ENCODE assay signal across 1 cellular context in the genomic region with DNA sequence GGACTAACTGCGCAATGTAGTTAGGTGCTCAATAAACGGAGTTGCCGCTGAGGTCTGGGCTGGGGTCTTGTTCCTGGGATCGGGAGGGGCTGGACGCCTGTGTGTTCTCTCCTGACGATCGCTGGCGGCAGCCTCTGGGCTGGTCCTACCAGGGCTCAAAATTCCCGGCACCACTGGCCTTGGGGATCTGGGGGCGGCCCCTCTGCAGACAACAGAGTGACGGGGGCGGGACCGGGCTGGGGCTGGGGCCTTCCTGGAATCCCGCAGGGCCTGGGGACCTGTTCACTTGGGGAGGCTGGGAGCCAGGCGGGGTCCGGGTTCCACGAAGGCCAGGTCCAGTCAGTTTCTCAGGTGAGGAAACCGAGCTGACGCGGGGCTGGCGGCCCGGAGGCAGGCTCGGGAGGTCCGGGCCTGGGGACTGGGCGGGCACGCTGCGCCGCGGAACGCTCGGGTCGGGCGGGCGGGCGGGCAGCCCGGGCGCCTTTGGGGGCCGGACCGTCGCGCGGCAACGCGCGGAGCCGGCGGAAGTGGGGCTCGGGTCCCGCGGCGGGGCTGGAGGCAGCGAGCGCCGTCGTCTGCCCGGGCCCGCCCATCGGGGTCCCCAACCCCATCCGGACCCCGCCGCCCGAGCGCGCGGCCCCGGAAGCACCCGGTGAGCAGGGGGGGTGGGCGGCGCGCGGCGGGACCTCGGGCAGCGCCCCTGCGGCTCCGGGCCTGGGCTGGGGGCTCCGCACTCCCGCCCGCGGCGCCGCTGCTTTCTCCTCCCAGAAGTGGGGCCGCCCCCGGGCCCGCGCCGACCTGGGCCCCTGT.
A peak's percentile ranks its signal among the peaks of the same experiment; 100 is the strongest.
TF ChIP-seq lines count a peak whose summit lies in the region.

A gene (plus strand): TSS at position 524 of the 810 bp plus-strand sequence. CDS start 4,107 bp downstream, outside the sequence.

TF ChIP-seq in HepG2, 621 proteins besides CTCF, POLR2A, EP300 and RAD21 (continued from another document):
- TF ChIP-seq ZNF501 (CRISPR knock-in tag; IDR thresholded peaks at IDR 0.05) (0 out of 2 replicates have a peak, but pooled peaks have one; percentile 9), PHF8 (CRISPR knock-in tag; IDR thresholded peaks at IDR 0.05) (peak; percentile 61), MXI1 (IDR thresholded peaks at IDR 0.05; ENCODE audit: borderline replicate concordance, low read depth, low read length) (peak; percentile 62; the same call in 2 of the 3 replicates), SPEN (CRISPR knock-in tag; IDR thresholded peaks at IDR 0.05; ENCODE audit: low read depth) (0 out of 2 replicates have a peak, but pooled peaks have one; percentile 39), HOXA3 (CRISPR knock-in tag; IDR thresholded peaks at IDR 0.05) (peak; percentile 37), RFX1 (IDR thresholded peaks at IDR 0.05) (peak; percentile 35; the same call in 1 of the 2 replicates), MYC (CRISPR knock-in tag; IDR thresholded peaks at IDR 0.05; ENCODE audit: borderline replicate concordance) (0 out of 2 replicates have a peak, but pooled peaks have one; percentile 35), TBX2 (CRISPR knock-in tag; IDR thresholded peaks at IDR 0.05; ENCODE audit: borderline replicate concordance) (no peak), THAP11 (CRISPR knock-in tag; IDR thresholded peaks at IDR 0.05) (peak; percentile 27), PHF20 (CRISPR knock-in tag; IDR thresholded peaks at IDR 0.05) (peak; percentile 41; the same call in 1 of the 2 replicates), ZNF44 (CRISPR knock-in tag; IDR thresholded peaks at IDR 0.05) (0 out of 2 replicates have a peak, but pooled peaks have one; percentile 29), RXRA (CRISPR knock-in tag; IDR thresholded peaks at IDR 0.05) (peak; percentile 20; the same call in 1 of the 2 replicates), ZSCAN9 (CRISPR knock-in tag; IDR thresholded peaks at IDR 0.05; ENCODE audit: borderline replicate concordance) (no peak), XRCC5 (optimal IDR thresholded peaks at IDR 0.05; ENCODE audit: low read length) (peak; percentile 47), HNRNPLL (IDR thresholded peaks at IDR 0.05; ENCODE audit: low read depth, low read length, poor library complexity, severe bottlenecking) (peak; percentile 31)
- TF ChIP-seq, protein P1, sequence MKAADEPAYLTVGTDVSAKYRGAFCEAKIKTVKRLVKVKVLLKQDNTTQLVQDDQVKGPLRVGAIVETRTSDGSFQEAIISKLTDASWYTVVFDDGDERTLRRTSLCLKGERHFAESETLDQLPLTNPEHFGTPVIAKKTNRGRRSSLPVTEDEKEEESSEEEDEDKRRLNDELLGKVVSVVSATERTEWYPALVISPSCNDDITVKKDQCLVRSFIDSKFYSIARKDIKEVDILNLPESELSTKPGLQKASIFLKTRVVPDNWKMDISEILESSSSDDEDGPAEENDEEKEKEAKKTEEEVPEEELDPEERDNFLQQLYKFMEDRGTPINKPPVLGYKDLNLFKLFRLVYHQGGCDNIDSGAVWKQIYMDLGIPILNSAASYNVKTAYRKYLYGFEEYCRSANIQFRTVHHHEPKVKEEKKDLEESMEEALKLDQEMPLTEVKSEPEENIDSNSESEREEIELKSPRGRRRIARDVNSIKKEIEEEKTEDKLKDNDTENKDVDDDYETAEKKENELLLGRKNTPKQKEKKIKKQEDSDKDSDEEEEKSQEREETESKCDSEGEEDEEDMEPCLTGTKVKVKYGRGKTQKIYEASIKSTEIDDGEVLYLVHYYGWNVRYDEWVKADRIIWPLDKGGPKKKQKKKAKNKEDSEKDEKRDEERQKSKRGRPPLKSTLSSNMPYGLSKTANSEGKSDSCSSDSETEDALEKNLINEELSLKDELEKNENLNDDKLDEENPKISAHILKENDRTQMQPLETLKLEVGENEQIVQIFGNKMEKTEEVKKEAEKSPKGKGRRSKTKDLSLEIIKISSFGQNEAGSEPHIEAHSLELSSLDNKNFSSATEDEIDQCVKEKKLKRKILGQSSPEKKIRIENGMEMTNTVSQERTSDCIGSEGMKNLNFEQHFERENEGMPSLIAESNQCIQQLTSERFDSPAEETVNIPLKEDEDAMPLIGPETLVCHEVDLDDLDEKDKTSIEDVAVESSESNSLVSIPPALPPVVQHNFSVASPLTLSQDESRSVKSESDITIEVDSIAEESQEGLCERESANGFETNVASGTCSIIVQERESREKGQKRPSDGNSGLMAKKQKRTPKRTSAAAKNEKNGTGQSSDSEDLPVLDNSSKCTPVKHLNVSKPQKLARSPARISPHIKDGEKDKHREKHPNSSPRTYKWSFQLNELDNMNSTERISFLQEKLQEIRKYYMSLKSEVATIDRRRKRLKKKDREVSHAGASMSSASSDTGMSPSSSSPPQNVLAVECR (CRISPR knock-in tag; IDR thresholded peaks at IDR 0.05; ENCODE audit: borderline replicate concordance): 0 out of 2 replicates have a peak, but pooled peaks have one; percentile 19
- TF ChIP-seq, protein P2, sequence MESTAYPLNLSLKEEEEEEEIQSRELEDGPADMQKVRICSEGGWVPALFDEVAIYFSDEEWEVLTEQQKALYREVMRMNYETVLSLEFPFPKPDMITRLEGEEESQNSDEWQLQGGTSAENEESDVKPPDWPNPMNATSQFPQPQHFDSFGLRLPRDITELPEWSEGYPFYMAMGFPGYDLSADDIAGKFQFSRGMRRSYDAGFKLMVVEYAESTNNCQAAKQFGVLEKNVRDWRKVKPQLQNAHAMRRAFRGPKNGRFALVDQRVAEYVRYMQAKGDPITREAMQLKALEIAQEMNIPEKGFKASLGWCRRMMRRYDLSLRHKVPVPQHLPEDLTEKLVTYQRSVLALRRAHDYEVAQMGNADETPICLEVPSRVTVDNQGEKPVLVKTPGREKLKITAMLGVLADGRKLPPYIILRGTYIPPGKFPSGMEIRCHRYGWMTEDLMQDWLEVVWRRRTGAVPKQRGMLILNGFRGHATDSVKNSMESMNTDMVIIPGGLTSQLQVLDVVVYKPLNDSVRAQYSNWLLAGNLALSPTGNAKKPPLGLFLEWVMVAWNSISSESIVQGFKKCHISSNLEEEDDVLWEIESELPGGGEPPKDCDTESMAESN (CRISPR knock-in tag; conservative IDR thresholded peaks at IDR 0.05): 0 out of 2 replicates have a peak, but pooled peaks have one; percentile 30
- TF ChIP-seq, protein P3, sequence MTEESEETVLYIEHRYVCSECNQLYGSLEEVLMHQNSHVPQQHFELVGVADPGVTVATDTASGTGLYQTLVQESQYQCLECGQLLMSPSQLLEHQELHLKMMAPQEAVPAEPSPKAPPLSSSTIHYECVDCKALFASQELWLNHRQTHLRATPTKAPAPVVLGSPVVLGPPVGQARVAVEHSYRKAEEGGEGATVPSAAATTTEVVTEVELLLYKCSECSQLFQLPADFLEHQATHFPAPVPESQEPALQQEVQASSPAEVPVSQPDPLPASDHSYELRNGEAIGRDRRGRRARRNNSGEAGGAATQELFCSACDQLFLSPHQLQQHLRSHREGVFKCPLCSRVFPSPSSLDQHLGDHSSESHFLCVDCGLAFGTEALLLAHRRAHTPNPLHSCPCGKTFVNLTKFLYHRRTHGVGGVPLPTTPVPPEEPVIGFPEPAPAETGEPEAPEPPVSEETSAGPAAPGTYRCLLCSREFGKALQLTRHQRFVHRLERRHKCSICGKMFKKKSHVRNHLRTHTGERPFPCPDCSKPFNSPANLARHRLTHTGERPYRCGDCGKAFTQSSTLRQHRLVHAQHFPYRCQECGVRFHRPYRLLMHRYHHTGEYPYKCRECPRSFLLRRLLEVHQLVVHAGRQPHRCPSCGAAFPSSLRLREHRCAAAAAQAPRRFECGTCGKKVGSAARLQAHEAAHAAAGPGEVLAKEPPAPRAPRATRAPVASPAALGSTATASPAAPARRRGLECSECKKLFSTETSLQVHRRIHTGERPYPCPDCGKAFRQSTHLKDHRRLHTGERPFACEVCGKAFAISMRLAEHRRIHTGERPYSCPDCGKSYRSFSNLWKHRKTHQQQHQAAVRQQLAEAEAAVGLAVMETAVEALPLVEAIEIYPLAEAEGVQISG (CRISPR knock-in tag; IDR thresholded peaks at IDR 0.05): peak; percentile 36; the same call in 1 of the 2 replicates
- TF ChIP-seq, protein P4, sequence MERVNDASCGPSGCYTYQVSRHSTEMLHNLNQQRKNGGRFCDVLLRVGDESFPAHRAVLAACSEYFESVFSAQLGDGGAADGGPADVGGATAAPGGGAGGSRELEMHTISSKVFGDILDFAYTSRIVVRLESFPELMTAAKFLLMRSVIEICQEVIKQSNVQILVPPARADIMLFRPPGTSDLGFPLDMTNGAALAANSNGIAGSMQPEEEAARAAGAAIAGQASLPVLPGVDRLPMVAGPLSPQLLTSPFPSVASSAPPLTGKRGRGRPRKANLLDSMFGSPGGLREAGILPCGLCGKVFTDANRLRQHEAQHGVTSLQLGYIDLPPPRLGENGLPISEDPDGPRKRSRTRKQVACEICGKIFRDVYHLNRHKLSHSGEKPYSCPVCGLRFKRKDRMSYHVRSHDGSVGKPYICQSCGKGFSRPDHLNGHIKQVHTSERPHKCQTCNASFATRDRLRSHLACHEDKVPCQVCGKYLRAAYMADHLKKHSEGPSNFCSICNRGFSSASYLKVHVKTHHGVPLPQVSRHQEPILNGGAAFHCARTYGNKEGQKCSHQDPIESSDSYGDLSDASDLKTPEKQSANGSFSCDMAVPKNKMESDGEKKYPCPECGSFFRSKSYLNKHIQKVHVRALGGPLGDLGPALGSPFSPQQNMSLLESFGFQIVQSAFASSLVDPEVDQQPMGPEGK (CRISPR knock-in tag; IDR thresholded peaks at IDR 0.05): peak; percentile 62
- TF ChIP-seq, protein P5, sequence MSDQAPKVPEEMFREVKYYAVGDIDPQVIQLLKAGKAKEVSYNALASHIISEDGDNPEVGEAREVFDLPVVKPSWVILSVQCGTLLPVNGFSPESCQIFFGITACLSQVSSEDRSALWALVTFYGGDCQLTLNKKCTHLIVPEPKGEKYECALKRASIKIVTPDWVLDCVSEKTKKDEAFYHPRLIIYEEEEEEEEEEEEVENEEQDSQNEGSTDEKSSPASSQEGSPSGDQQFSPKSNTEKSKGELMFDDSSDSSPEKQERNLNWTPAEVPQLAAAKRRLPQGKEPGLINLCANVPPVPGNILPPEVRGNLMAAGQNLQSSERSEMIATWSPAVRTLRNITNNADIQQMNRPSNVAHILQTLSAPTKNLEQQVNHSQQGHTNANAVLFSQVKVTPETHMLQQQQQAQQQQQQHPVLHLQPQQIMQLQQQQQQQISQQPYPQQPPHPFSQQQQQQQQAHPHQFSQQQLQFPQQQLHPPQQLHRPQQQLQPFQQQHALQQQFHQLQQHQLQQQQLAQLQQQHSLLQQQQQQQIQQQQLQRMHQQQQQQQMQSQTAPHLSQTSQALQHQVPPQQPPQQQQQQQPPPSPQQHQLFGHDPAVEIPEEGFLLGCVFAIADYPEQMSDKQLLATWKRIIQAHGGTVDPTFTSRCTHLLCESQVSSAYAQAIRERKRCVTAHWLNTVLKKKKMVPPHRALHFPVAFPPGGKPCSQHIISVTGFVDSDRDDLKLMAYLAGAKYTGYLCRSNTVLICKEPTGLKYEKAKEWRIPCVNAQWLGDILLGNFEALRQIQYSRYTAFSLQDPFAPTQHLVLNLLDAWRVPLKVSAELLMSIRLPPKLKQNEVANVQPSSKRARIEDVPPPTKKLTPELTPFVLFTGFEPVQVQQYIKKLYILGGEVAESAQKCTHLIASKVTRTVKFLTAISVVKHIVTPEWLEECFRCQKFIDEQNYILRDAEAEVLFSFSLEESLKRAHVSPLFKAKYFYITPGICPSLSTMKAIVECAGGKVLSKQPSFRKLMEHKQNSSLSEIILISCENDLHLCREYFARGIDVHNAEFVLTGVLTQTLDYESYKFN (CRISPR knock-in tag; conservative IDR thresholded peaks at IDR 0.05): no peak
- TF ChIP-seq, protein P6, sequence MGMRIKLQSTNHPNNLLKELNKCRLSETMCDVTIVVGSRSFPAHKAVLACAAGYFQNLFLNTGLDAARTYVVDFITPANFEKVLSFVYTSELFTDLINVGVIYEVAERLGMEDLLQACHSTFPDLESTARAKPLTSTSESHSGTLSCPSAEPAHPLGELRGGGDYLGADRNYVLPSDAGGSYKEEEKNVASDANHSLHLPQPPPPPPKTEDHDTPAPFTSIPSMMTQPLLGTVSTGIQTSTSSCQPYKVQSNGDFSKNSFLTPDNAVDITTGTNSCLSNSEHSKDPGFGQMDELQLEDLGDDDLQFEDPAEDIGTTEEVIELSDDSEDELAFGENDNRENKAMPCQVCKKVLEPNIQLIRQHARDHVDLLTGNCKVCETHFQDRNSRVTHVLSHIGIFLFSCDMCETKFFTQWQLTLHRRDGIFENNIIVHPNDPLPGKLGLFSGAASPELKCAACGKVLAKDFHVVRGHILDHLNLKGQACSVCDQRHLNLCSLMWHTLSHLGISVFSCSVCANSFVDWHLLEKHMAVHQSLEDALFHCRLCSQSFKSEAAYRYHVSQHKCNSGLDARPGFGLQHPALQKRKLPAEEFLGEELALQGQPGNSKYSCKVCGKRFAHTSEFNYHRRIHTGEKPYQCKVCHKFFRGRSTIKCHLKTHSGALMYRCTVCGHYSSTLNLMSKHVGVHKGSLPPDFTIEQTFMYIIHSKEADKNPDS (CRISPR knock-in tag; IDR thresholded peaks at IDR 0.05): 0 out of 2 replicates have a peak, but pooled peaks have one; percentile 6
- TF ChIP-seq, protein P7, sequence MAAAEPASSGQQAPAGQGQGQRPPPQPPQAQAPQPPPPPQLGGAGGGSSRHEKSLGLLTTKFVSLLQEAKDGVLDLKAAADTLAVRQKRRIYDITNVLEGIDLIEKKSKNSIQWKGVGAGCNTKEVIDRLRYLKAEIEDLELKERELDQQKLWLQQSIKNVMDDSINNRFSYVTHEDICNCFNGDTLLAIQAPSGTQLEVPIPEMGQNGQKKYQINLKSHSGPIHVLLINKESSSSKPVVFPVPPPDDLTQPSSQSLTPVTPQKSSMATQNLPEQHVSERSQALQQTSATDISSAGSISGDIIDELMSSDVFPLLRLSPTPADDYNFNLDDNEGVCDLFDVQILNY (CRISPR knock-in tag; conservative IDR thresholded peaks at IDR 0.05): peak; percentile 62; the same call in 1 of the 2 replicates
- TF ChIP-seq, protein P8, sequence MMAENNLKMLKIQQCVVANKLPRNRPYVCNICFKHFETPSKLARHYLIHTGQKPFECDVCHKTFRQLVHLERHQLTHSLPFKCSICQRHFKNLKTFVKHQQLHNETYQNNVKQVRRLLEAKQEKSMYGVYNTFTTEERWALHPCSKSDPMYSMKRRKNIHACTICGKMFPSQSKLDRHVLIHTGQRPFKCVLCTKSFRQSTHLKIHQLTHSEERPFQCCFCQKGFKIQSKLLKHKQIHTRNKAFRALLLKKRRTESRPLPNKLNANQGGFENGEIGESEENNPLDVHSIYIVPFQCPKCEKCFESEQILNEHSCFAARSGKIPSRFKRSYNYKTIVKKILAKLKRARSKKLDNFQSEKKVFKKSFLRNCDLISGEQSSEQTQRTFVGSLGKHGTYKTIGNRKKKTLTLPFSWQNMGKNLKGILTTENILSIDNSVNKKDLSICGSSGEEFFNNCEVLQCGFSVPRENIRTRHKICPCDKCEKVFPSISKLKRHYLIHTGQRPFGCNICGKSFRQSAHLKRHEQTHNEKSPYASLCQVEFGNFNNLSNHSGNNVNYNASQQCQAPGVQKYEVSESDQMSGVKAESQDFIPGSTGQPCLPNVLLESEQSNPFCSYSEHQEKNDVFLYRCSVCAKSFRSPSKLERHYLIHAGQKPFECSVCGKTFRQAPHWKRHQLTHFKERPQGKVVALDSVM (CRISPR knock-in tag; IDR thresholded peaks at IDR 0.05): peak; percentile 34; the same call in 1 of the 2 replicates
